Comparison of ENCODE assay signal across 8 cellular contexts in the genomic region with DNA sequence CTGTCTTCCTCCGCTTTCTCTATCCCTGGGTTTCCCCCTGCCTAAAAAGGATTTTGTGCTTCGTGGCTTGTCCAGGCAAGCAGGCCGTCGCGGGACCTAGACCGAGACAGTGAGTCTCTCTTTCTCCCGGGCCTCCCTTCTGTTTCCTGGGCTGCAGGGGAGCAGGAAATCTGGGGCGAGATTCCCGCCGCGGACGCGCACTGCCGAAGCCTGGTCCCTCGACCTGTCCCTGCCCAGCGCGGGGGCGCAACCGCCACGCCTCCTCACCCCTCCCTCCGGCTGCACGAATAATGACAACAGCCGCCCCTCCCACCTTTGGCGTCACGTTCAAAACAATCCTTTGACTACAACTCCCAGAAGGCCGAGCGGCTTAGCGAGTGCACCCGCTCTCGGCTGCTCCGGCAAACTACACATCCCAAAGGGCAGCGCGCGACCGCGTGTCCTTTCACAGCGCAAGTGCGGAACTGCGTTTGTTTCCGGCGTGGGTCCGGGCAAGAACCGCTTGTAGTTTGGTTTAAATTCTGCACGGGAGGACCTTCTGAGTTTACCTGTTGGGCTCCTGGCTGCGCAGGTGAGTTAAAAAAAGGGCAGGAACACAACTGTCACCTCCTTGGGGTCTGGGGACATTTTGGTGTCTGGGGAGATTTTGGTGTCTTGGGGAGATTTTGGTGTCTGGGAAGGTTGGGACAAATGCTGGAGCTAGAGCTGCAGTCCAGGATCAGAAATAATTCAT. TPM values are rescaled to one million over a fixed set of nuclear protein-coding genes. Genes with fewer than 3 reads are reported as not detected.
DNase-seq lines count a peak whose midpoint lies in the region; ATAC-seq and TF ChIP-seq lines count a peak whose summit lies in the region.

A gene (plus strand): TSS at position 473 of the 733 bp plus-strand sequence. CDS start 1,715 bp downstream, outside the sequence.

- ATAC-seq in GM18909 (IDR thresholded peaks at IDR 0.05; ENCODE audit: poor library complexity, unreplicated experiment) (peak; percentile 100), HG03175 (IDR thresholded peaks at IDR 0.05; ENCODE audit: unreplicated experiment) (peak; percentile 99), WTC11 (peak; percentile 96)

- peaks cover 41% of the 10 kb centered on the region for H3K27me3 Mint-ChIP-seq in WTC11 (ENCODE audit: low read depth)
- H3K27me3 Mint-ChIP-seq in immature natural killer cell (ENCODE audit: low read depth in 3 of 3) = peaks cover under 1 to 8% (median 2%) of the 10 kb centered on the region in 3 donors

- CTCF ChIA-PET in AG04450 (lab: Charles Lee) (interaction anchor here (0.9 to 1.5 kb wide), 2 partner anchors 13 to 89 kb away, joined by 4 to 8 read pairs; no protein-coding TSS in a partner anchor), WTC11 (lab: Charles Lee) (interaction anchor here (0.8 to 3.5 kb wide), 3 partner anchors 13 to 164 kb away, joined by 3 to 13 read pairs (median 5); a partner anchor contains a TSS)

- peak in 1 of 3 donors; percentile 55 for TF ChIP-seq POLR2A in spleen (IDR thresholded peaks at IDR 0.05)

- H3K27me3 ChIP-seq in AG04450 (ENCODE audit: control insufficient read depth, insufficient read depth, low read length) = no peaks in the 10 kb centered on the region
- H3K27me3 ChIP-seq in spleen (replicated peaks in 1 of 7) = no peaks in the 10 kb centered on the region

- peak; percentile 95 for DNase-seq in AG04450 (ENCODE audit: low read depth, low spot score)
- DNase-seq in NCI-H226 = peak; percentile 98
- peak; percentile 100 for DNase-seq in WTC11 (ENCODE audit: low spot score)
- DNase-seq in caudate nucleus (lab: John Stamatoyannopoulos, UW) = peak; percentile 90 to 100 (median 99)
- peak; percentile 98 for DNase-seq in immature natural killer cell
- DNase-seq in spleen = peak; percentile 99

- H3K9me3 ChIP-seq in AG04450 (ENCODE audit: control insufficient read depth, insufficient read depth, low read length) = no peaks in the 10 kb centered on the region
- H3K9me3 ChIP-seq in spleen = no peaks in the 10 kb centered on the region

- H3K27ac ChIP-seq in AG04450 (ENCODE audit: low read depth, low read length) = peak within 1 kb of the TSS; percentile 72
- H3K27ac ChIP-seq in caudate nucleus (ENCODE audit: low read depth, low read length) = peak within 1 kb of the TSS; percentile 95
- peak within 1 kb of the TSS; percentile 77 to 94 (median 90) for H3K27ac ChIP-seq in spleen

- 0 to 1% (median 0%) methylated on average over 16 to 45 of the region's 45 CpGs for WGBS in spleen, 5 donors

- H3K27ac Mint-ChIP-seq in WTC11 = peak within 1 kb of the TSS; percentile 95
- peak within 1 kb of the TSS; percentile 94 to 98 (median 96) for H3K27ac Mint-ChIP-seq in immature natural killer cell

- intact Hi-C loops in spleen (cut with DNase I; ENCODE audit: low total_unique reads) = loop anchor here (5.0 kb wide), 1 partner anchor 95 kb away; no protein-coding TSS in a partner anchor

- peak within 1 kb of the TSS; percentile 99 for H3K4me3 Mint-ChIP-seq in WTC11
- peak within 1 kb of the TSS; percentile 95 to 99 (median 95) for H3K4me3 Mint-ChIP-seq in immature natural killer cell

- POLR2A ChIA-PET in AG04450 (lab: Yijun Ruan, JAX) = interaction anchor here (1.4 kb wide), 1 partner anchor 9 kb away, joined by 4 read pairs; no protein-coding TSS in a partner anchor
- POLR2A ChIA-PET in WTC11 (lab: Charles Lee) = no interaction called here

- peaks cover 22% of the 10 kb centered on the region for H3K4me1 Mint-ChIP-seq in WTC11
- peaks cover 30 to 38% of the 10 kb centered on the region in 2 donors for H3K4me1 Mint-ChIP-seq in immature natural killer cell

- H3K9me3 Mint-ChIP-seq in WTC11 = no peaks in the 10 kb centered on the region
- H3K9me3 Mint-ChIP-seq in immature natural killer cell = no peaks in the 10 kb centered on the region

- TF ChIP-seq CTCF in AG04450 (IDR thresholded peaks at IDR 0.05; ENCODE audit: low read depth, low read length) (no peak), WTC11 (IDR thresholded peaks at IDR 0.05) (no peak), spleen (IDR thresholded peaks at IDR 0.05 in 8 of 11, conservative IDR thresholded peaks at IDR 0.05 in 3 of 11) (peak in 5 of 11 experiments; percentile 14 to 59 (median 32))

- peaks cover 11 to 36% (median 31%) of the 10 kb centered on the region in 6 donors for H3K36me3 ChIP-seq in spleen

- peaks cover 11 to 69% (median 31%) of the 10 kb centered on the region in 6 donors for H3K4me1 ChIP-seq in spleen

- H3K4me3 ChIP-seq in AG04450 (ENCODE audit: low read depth, low read length) = peak within 1 kb of the TSS; percentile 73
- peak within 1 kb of the TSS; percentile 54 to 85 (median 70) for H3K4me3 ChIP-seq in spleen

- H3K36me3 Mint-ChIP-seq in WTC11 = peaks cover 27% of the 10 kb centered on the region
- peaks cover 4 to 18% (median 13%) of the 10 kb centered on the region in 3 donors for H3K36me3 Mint-ChIP-seq in immature natural killer cell

TF ChIP-seq in WTC11, 78 proteins besides CTCF, POLR2A, EP300 and RAD21 (continues in another document):
- TF ChIP-seq JAZF1 (CRISPR knock-in tag; IDR thresholded peaks at IDR 0.05) = no peak
- TF ChIP-seq, protein P1, sequence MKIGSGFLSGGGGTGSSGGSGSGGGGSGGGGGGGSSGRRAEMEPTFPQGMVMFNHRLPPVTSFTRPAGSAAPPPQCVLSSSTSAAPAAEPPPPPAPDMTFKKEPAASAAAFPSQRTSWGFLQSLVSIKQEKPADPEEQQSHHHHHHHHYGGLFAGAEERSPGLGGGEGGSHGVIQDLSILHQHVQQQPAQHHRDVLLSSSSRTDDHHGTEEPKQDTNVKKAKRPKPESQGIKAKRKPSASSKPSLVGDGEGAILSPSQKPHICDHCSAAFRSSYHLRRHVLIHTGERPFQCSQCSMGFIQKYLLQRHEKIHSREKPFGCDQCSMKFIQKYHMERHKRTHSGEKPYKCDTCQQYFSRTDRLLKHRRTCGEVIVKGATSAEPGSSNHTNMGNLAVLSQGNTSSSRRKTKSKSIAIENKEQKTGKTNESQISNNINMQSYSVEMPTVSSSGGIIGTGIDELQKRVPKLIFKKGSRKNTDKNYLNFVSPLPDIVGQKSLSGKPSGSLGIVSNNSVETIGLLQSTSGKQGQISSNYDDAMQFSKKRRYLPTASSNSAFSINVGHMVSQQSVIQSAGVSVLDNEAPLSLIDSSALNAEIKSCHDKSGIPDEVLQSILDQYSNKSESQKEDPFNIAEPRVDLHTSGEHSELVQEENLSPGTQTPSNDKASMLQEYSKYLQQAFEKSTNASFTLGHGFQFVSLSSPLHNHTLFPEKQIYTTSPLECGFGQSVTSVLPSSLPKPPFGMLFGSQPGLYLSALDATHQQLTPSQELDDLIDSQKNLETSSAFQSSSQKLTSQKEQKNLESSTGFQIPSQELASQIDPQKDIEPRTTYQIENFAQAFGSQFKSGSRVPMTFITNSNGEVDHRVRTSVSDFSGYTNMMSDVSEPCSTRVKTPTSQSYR (CRISPR knock-in tag; IDR thresholded peaks at IDR 0.05) = no peak
- TF ChIP-seq, protein P2, sequence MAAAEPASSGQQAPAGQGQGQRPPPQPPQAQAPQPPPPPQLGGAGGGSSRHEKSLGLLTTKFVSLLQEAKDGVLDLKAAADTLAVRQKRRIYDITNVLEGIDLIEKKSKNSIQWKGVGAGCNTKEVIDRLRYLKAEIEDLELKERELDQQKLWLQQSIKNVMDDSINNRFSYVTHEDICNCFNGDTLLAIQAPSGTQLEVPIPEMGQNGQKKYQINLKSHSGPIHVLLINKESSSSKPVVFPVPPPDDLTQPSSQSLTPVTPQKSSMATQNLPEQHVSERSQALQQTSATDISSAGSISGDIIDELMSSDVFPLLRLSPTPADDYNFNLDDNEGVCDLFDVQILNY (CRISPR knock-in tag; IDR thresholded peaks at IDR 0.05) = peak; percentile 74; the same call in 1 of the 2 replicates
- TF ChIP-seq, protein P3, sequence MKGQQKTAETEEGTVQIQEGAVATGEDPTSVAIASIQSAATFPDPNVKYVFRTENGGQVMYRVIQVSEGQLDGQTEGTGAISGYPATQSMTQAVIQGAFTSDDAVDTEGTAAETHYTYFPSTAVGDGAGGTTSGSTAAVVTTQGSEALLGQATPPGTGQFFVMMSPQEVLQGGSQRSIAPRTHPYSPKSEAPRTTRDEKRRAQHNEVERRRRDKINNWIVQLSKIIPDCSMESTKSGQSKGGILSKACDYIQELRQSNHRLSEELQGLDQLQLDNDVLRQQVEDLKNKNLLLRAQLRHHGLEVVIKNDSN (CRISPR knock-in tag; IDR thresholded peaks at IDR 0.05) = peak; percentile 86; the same call in 1 of the 2 replicates
- peak; percentile 78; the same call in 1 of the 2 replicates for TF ChIP-seq GABPB1 (CRISPR knock-in tag; IDR thresholded peaks at IDR 0.05)
- TF ChIP-seq, protein P4, sequence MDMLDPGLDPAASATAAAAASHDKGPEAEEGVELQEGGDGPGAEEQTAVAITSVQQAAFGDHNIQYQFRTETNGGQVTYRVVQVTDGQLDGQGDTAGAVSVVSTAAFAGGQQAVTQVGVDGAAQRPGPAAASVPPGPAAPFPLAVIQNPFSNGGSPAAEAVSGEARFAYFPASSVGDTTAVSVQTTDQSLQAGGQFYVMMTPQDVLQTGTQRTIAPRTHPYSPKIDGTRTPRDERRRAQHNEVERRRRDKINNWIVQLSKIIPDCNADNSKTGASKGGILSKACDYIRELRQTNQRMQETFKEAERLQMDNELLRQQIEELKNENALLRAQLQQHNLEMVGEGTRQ (CRISPR knock-in tag; IDR thresholded peaks at IDR 0.05) = peak; percentile 89
- TF ChIP-seq FOXP1 (CRISPR knock-in tag; IDR thresholded peaks at IDR 0.05; ENCODE audit: borderline replicate concordance) = peak; percentile 68; the same call in 1 of the 2 replicates
- 0 out of 2 replicates have a peak, but pooled peaks have one; percentile 17 for TF ChIP-seq ZNF121 (CRISPR knock-in tag; IDR thresholded peaks at IDR 0.05)
- TF ChIP-seq SP1 (CRISPR knock-in tag; conservative IDR thresholded peaks at IDR 0.05) = peak; percentile 92
- TF ChIP-seq, protein P5, sequence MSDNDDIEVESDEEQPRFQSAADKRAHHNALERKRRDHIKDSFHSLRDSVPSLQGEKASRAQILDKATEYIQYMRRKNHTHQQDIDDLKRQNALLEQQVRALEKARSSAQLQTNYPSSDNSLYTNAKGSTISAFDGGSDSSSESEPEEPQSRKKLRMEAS (CRISPR knock-in tag; IDR thresholded peaks at IDR 0.05) = peak; percentile 69

RNA-seq across cellular contexts. Expression of the gene that starts here (rescaled TPM):
- polyA plus RNA-seq in AG04450 (2011; rRNA removed) (17.7 and 18.0 TPM in 2 replicates), immature natural killer cell (10 to 100 TPM; 18.4 to 36.7 (median 20.9) TPM), spleen (10 to 100 TPM in 1 of 3 donors, 1 to 10 TPM in 2; 8.3 to 12.2 (median 8.4) TPM)
- 15.7 and 20.1 TPM in 2 replicates for polyA minus RNA-seq in AG04450 (2011; rRNA and poly(A)+ RNA removed)
- total RNA-seq in WTC11 (2021) (24.5 to 26.3 TPM (median 24.6 TPM) in 3 replicates), spleen (10 to 100 TPM; 10.5 to 21.6 (median 14.6) TPM)

Comparison
In these comparisons a context has a peak if more than half of its experiments do, and no peak if none do; other contexts are left out.
1. Peak in every context shown above with its lines: DNase-seq, ATAC-seq, H3K4me3 ChIP-seq and H3K27ac ChIP-seq.